1 cellular context compared by ENCODE assay signal in the genomic region with DNA sequence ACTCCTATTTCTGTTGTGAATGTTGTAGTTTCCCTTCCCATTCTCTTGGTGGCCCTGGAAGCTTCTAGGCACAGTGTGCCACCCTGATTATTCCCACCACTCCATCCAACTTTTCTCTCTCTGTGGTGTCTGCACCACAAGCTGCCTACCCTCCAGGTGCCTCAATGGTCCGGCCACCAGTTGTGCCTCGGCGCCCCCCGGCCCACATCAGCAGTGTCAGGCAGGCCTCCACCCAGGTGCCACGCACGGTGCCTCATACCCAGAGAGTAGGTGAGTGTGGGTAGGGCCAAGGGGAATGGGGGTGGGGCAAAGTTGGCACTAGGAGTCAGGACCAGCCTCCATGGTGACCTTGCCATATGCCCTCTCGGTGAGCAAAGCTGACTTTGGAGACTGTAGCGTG.
TF ChIP-seq lines count a peak whose summit lies in the region.

No MANE protein-coding gene starts in this region.

TF ChIP-seq in K562, 482 proteins besides CTCF, POLR2A, EP300 and RAD21:
- TF ChIP-seq POLR2G (IDR thresholded peaks at IDR 0.05; ENCODE audit: low read depth, low read length) (0 out of 2 replicates have a peak, but pooled peaks have one; percentile 39), GMEB1 (CRISPR knock-in tag; IDR thresholded peaks at IDR 0.05) (no peak)
